In the genomic region with DNA sequence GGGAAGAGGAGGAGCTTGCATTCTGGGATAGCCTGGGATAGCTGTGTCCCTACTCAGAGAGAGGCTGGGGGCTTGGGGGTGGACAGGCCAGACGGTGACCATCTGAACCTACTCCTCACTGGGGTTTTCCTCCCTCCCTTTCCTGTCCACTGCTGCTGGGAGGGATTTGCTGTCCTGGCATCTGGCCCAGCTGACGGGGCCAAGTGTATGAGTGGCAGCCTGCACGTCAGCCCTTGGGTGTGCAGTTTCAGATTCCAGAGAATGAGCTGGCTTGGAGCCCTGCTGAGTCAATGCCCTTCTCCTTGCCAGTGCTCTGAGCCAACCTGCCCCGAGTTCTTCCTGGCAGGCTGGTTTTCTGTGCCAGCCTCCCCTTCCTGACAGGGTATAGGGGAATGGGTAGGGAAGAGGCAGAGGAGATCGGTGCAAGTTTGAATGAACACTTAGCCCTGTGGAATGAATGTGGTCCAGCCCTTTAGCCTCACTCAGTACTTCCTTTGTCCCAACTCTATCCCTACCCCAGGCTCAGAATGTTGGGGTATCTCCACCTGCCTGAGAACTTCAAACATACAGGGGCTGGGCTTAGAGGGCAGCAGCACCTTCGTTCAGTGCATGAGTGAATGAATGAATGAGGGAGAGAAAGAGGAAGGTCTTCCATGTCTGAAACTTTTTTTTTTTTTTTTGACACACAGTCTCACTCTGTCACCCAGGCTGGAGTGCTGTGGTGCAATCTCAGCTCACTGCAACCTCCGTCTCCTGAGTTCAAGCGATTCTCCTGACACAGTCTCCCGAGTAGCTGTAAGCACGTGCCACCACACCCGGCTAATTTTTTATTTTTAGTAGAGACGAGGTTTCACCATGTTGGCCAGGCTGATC, we compare ENCODE assay signal across 8 cellular contexts. TPM values are rescaled to one million over a fixed set of nuclear protein-coding genes. Genes with fewer than 3 reads are reported as not detected.
DNase-seq lines count a peak whose midpoint lies in the region; ATAC-seq and TF ChIP-seq lines count a peak whose summit lies in the region.

No MANE protein-coding gene starts in this region.

- ATAC-seq in HG03432 (IDR thresholded peaks at IDR 0.05; ENCODE audit: unreplicated experiment), result no peak

- peak overlapping the region; percentile 25; the same call in 1 of the 2 replicates for H3K27ac ChIP-seq in SK-N-MC
- peak overlapping the region; percentile 78 to 90 (median 84) for H3K27ac ChIP-seq in esophagus muscularis mucosa (replicated peaks in 1 of 4)

- H3K36me3 ChIP-seq in SK-N-MC (ENCODE audit: insufficient read depth, low read length), result no peaks in the 10 kb centered on the region
- H3K36me3 ChIP-seq in esophagus muscularis mucosa, result peaks cover 0 to 15% (median 0%) of the 10 kb centered on the region in 4 donors

- H3K27me3 ChIP-seq in esophagus muscularis mucosa, result peaks cover 0 to 14% (median 0%) of the 10 kb centered on the region in 4 donors

- H3K9me3 ChIP-seq in SK-N-MC (ENCODE audit: low read depth, low read length) (no peaks in the 10 kb centered on the region), esophagus muscularis mucosa (no peaks in the 10 kb centered on the region)

- no peak for TF ChIP-seq POLR2A in esophagus muscularis mucosa (IDR thresholded peaks at IDR 0.05; ENCODE audit: low read depth)

- DNase-seq in AG08396 (ENCODE audit: low spot score), result peak; percentile 93
- DNase-seq in HPDE6-E6E7 (ENCODE audit: extremely low spot score), result peak; percentile 95
- no peak for DNase-seq in SK-N-MC (ENCODE audit: low read depth, low spot score)
- peak; percentile 98 for DNase-seq in esophagus muscularis mucosa (ENCODE audit: extremely low spot score)
- peak; percentile 98 for DNase-seq in myocyte (ENCODE audit: low read depth)
- no peak for DNase-seq in SKM-1 (lab: John Stamatoyannopoulos, UW; ENCODE audit: unreplicated experiment)
- no peak for DNase-seq in activated CD4-positive, CD25-positive, alpha-beta regulatory T cell treated with anti-CD3 and anti-CD28 coated beads, Interleukin-2, amount 50 U/mL, for 72 hours

- TF ChIP-seq EP300 in esophagus muscularis mucosa (IDR thresholded peaks at IDR 0.05), result peak; percentile 52

- peak overlapping the region; percentile 25; the same call in 1 of the 2 replicates for H3K4me3 ChIP-seq in SK-N-MC
- peak overlapping the region in 3 of 4 donors; percentile 8 to 28 (median 11) for H3K4me3 ChIP-seq in esophagus muscularis mucosa

- no peak for TF ChIP-seq CTCF in esophagus muscularis mucosa (IDR thresholded peaks at IDR 0.05)

- peaks cover 50 to 64% (median 57%) of the 10 kb centered on the region in 4 donors for H3K4me1 ChIP-seq in esophagus muscularis mucosa

- H3K9ac ChIP-seq in SK-N-MC (ENCODE audit: insufficient read length), result no peak overlapping the region

- intact Hi-C loops in esophagus muscularis mucosa (cut with DNase I), result no loop called here

- 37% methylated on average over 11 of the region's 12 CpGs for WGBS in esophagus muscularis mucosa

RNA-seq across cellular contexts. Expression of gene ANGPTL4, which starts 1.8 kb away (rescaled TPM):
- total RNA-seq in esophagus muscularis mucosa, result 10 to 100 TPM in 3 of 4 donors, 1 to 10 TPM in 1; 3.7 to 37.9 (median 22.6) TPM
- 0.57 TPM in 1 of 2 replicates, not detected in the other for total RNA-seq in myocyte
- 2.5 TPM for polyA plus RNA-seq in myocyte (2012)

RNA-seq across cellular contexts. Expression of gene KANK3, which starts 19.1 kb away (rescaled TPM):
- total RNA-seq in esophagus muscularis mucosa (10 to 100 TPM; 23.7 to 36.0 (median 30.0) TPM), myocyte (0.05 and 0.11 TPM in 2 replicates)
- 0.14 TPM for polyA plus RNA-seq in myocyte (2012)

RNA-seq across cellular contexts. Expression of gene RAB11B, which starts 28.0 kb away (rescaled TPM):
- total RNA-seq in esophagus muscularis mucosa (100 to 1,000 TPM in 1 of 4 donors, 10 to 100 TPM in 3; 27.8 to 101 (median 42.3) TPM), myocyte (10.0 and 12.5 TPM in 2 replicates)
- polyA plus RNA-seq in myocyte (2012), result 138 TPM

RNA-seq across cellular contexts. Expression of gene RPS28, which starts 40.9 kb away (rescaled TPM):
- total RNA-seq in esophagus muscularis mucosa, result 100 to 1,000 TPM; 256 to 473 (median 358) TPM
- total RNA-seq in myocyte, result 184 and 191 TPM in 2 replicates
- polyA plus RNA-seq in myocyte (2012), result 1,008 TPM

RNA-seq across cellular contexts. Expression of gene NDUFA7, which starts 41.0 kb away (rescaled TPM):
- total RNA-seq in esophagus muscularis mucosa, result 10 to 100 TPM; 26.1 to 34.0 (median 29.3) TPM
- total RNA-seq in myocyte, result 42.5 and 60.6 TPM in 2 replicates
- 149 TPM for polyA plus RNA-seq in myocyte (2012)

Comparison
In these comparisons a context has a peak if more than half of its experiments do, and no peak if none do; other contexts are left out.
1. DNase-seq: peak in AG08396 (single experiment), HPDE6-E6E7 (single experiment), esophagus muscularis mucosa (single experiment) and myocyte (single experiment); none in SK-N-MC (single experiment), SKM-1 (single experiment) and activated CD4-positive, CD25-positive, alpha-beta regulatory T cell treated with anti-CD3 and anti-CD28 coated beads, Interleukin-2, amount 50 U/mL, for 72 hours (single experiment).
2. RNA of gene KANK3, which starts 19.1 kb away (total RNA-seq): 23.7 to 36.0 TPM in esophagus muscularis mucosa; 0.05 to 0.11 TPM in myocyte; every median in the first group is over 10 times any median in the second.